In the genomic region with DNA sequence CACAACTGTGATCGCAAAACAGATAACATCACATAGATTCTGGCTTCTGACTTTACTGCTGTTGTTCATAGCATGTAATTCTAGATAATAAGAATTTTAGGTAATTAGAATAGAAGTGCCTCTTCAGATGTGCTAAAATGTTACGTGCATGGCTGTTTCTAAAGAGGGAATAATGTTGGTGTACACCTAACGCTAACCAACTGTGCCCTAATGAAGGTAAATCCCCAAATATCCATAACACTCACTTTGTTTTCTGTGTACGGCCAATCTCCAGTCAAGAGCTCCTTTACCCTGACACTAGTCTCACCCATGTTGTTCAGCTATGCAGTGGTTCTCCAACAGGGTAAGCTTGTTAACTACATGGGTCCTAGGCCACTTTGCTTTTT, we compare ENCODE assay signal across 1 cellular context.
TF ChIP-seq lines count a peak whose summit lies in the region.

No MANE protein-coding gene starts in this region.

TF ChIP-seq in HEK293, 187 proteins besides CTCF, POLR2A, EP300 and RAD21 (continued from another document):
- TF ChIP-seq, protein P1, sequence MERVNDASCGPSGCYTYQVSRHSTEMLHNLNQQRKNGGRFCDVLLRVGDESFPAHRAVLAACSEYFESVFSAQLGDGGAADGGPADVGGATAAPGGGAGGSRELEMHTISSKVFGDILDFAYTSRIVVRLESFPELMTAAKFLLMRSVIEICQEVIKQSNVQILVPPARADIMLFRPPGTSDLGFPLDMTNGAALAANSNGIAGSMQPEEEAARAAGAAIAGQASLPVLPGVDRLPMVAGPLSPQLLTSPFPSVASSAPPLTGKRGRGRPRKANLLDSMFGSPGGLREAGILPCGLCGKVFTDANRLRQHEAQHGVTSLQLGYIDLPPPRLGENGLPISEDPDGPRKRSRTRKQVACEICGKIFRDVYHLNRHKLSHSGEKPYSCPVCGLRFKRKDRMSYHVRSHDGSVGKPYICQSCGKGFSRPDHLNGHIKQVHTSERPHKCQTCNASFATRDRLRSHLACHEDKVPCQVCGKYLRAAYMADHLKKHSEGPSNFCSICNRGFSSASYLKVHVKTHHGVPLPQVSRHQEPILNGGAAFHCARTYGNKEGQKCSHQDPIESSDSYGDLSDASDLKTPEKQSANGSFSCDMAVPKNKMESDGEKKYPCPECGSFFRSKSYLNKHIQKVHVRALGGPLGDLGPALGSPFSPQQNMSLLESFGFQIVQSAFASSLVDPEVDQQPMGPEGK (tag by site-specific recombination; IDR thresholded peaks at IDR 0.05) = no peak
- TF ChIP-seq HOXA7 (CRISPR knock-in tag; IDR thresholded peaks at IDR 0.05; ENCODE audit: borderline replicate concordance) = no peak
- TF ChIP-seq ZNF350 (tag by site-specific recombination; IDR thresholded peaks at IDR 0.05) = no peak
- TF ChIP-seq, protein P2, sequence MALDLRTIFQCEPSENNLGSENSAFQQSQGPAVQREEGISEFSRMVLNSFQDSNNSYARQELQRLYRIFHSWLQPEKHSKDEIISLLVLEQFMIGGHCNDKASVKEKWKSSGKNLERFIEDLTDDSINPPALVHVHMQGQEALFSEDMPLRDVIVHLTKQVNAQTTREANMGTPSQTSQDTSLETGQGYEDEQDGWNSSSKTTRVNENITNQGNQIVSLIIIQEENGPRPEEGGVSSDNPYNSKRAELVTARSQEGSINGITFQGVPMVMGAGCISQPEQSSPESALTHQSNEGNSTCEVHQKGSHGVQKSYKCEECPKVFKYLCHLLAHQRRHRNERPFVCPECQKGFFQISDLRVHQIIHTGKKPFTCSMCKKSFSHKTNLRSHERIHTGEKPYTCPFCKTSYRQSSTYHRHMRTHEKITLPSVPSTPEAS (tag by site-specific recombination; IDR thresholded peaks at IDR 0.05) = no peak
- TF ChIP-seq ZNF529 (tag by site-specific recombination; IDR thresholded peaks at IDR 0.05; ENCODE audit: insufficient replicate concordance) = no peak
- TF ChIP-seq TCF7L2 (IDR thresholded peaks at IDR 0.05; ENCODE audit: borderline replicate concordance, low read depth, low read length) = no peak
- TF ChIP-seq, protein P3, sequence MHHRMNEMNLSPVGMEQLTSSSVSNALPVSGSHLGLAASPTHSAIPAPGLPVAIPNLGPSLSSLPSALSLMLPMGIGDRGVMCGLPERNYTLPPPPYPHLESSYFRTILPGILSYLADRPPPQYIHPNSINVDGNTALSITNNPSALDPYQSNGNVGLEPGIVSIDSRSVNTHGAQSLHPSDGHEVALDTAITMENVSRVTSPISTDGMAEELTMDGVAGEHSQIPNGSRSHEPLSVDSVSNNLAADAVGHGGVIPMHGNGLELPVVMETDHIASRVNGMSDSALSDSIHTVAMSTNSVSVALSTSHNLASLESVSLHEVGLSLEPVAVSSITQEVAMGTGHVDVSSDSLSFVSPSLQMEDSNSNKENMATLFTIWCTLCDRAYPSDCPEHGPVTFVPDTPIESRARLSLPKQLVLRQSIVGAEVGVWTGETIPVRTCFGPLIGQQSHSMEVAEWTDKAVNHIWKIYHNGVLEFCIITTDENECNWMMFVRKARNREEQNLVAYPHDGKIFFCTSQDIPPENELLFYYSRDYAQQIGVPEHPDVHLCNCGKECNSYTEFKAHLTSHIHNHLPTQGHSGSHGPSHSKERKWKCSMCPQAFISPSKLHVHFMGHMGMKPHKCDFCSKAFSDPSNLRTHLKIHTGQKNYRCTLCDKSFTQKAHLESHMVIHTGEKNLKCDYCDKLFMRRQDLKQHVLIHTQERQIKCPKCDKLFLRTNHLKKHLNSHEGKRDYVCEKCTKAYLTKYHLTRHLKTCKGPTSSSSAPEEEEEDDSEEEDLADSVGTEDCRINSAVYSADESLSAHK (tag by site-specific recombination; IDR thresholded peaks at IDR 0.05) = peak; percentile 87
- TF ChIP-seq TRIM28 (IDR thresholded peaks at IDR 0.05; ENCODE audit: borderline replicate concordance, low read length) = 0 out of 2 replicates have a peak, but pooled peaks have one; percentile 65
- TF ChIP-seq, protein P4, sequence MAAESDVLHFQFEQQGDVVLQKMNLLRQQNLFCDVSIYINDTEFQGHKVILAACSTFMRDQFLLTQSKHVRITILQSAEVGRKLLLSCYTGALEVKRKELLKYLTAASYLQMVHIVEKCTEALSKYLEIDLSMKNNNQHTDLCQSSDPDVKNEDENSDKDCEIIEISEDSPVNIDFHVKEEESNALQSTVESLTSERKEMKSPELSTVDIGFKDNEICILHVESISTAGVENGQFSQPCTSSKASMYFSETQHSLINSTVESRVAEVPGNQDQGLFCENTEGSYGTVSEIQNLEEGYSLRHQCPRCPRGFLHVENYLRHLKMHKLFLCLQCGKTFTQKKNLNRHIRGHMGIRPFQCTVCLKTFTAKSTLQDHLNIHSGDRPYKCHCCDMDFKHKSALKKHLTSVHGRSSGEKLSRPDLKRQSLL (tag by site-specific recombination; IDR thresholded peaks at IDR 0.05) = no peak
- TF ChIP-seq ZNF133 (tag by site-specific recombination; IDR thresholded peaks at IDR 0.05) = no peak
- TF ChIP-seq SP7 (tag by site-specific recombination; IDR thresholded peaks at IDR 0.05) = no peak
- no peak for TF ChIP-seq ZNF830 (tag by site-specific recombination; IDR thresholded peaks at IDR 0.05; ENCODE audit: low read depth)
- no peak for TF ChIP-seq ZNF140 (tag by site-specific recombination; IDR thresholded peaks at IDR 0.05)
- no peak for TF ChIP-seq ZNF626 (tag by site-specific recombination; IDR thresholded peaks at IDR 0.05)
- TF ChIP-seq, protein P5, sequence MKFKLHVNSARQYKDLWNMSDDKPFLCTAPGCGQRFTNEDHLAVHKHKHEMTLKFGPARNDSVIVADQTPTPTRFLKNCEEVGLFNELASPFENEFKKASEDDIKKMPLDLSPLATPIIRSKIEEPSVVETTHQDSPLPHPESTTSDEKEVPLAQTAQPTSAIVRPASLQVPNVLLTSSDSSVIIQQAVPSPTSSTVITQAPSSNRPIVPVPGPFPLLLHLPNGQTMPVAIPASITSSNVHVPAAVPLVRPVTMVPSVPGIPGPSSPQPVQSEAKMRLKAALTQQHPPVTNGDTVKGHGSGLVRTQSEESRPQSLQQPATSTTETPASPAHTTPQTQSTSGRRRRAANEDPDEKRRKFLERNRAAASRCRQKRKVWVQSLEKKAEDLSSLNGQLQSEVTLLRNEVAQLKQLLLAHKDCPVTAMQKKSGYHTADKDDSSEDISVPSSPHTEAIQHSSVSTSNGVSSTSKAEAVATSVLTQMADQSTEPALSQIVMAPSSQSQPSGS (tag by site-specific recombination; IDR thresholded peaks at IDR 0.05; ENCODE audit: low read depth) = no peak
- 0 out of 2 replicates have a peak, but pooled peaks have one; percentile 13 for TF ChIP-seq OSR2 (tag by site-specific recombination; IDR thresholded peaks at IDR 0.05)
- TF ChIP-seq ZNF121 (tag by site-specific recombination; IDR thresholded peaks at IDR 0.05) = no peak
- no peak for TF ChIP-seq ZNF571 (tag by site-specific recombination; IDR thresholded peaks at IDR 0.05)
- TF ChIP-seq, protein P6, sequence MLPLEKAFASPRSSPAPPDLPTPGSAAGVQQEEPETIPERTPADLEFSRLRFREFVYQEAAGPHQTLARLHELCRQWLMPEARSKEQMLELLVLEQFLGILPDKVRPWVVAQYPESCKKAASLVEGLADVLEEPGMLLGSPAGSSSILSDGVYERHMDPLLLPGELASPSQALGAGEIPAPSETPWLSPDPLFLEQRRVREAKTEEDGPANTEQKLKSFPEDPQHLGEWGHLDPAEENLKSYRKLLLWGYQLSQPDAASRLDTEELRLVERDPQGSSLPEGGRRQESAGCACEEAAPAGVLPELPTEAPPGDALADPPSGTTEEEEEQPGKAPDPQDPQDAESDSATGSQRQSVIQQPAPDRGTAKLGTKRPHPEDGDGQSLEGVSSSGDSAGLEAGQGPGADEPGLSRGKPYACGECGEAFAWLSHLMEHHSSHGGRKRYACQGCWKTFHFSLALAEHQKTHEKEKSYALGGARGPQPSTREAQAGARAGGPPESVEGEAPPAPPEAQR (tag by site-specific recombination; IDR thresholded peaks at IDR 0.05) = no peak
- no peak for TF ChIP-seq ZNF501 (tag by site-specific recombination; IDR thresholded peaks at IDR 0.05)
- TF ChIP-seq, protein P7, sequence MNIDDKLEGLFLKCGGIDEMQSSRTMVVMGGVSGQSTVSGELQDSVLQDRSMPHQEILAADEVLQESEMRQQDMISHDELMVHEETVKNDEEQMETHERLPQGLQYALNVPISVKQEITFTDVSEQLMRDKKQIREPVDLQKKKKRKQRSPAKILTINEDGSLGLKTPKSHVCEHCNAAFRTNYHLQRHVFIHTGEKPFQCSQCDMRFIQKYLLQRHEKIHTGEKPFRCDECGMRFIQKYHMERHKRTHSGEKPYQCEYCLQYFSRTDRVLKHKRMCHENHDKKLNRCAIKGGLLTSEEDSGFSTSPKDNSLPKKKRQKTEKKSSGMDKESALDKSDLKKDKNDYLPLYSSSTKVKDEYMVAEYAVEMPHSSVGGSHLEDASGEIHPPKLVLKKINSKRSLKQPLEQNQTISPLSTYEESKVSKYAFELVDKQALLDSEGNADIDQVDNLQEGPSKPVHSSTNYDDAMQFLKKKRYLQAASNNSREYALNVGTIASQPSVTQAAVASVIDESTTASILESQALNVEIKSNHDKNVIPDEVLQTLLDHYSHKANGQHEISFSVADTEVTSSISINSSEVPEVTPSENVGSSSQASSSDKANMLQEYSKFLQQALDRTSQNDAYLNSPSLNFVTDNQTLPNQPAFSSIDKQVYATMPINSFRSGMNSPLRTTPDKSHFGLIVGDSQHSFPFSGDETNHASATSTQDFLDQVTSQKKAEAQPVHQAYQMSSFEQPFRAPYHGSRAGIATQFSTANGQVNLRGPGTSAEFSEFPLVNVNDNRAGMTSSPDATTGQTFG (tag by site-specific recombination; IDR thresholded peaks at IDR 0.05; ENCODE audit: borderline replicate concordance) = no peak
- TF ChIP-seq ZNF274 (IDR thresholded peaks at IDR 0.05; ENCODE audit: low read length) = no peak
- TF ChIP-seq ZNF274 (tag by site-specific recombination; IDR thresholded peaks at IDR 0.05; ENCODE audit: borderline replicate concordance) = no peak
- TF ChIP-seq ZFHX2 (tag by site-specific recombination; conservative IDR thresholded peaks at IDR 0.05) = no peak
- TF ChIP-seq, protein P8, sequence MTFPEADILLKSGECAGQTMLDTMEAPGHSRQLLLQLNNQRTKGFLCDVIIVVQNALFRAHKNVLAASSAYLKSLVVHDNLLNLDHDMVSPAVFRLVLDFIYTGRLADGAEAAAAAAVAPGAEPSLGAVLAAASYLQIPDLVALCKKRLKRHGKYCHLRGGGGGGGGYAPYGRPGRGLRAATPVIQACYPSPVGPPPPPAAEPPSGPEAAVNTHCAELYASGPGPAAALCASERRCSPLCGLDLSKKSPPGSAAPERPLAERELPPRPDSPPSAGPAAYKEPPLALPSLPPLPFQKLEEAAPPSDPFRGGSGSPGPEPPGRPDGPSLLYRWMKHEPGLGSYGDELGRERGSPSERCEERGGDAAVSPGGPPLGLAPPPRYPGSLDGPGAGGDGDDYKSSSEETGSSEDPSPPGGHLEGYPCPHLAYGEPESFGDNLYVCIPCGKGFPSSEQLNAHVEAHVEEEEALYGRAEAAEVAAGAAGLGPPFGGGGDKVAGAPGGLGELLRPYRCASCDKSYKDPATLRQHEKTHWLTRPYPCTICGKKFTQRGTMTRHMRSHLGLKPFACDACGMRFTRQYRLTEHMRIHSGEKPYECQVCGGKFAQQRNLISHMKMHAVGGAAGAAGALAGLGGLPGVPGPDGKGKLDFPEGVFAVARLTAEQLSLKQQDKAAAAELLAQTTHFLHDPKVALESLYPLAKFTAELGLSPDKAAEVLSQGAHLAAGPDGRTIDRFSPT (tag by site-specific recombination; IDR thresholded peaks at IDR 0.05) = no peak
- TF ChIP-seq ZNF223 (tag by site-specific recombination; IDR thresholded peaks at IDR 0.05) = no peak
